ENCODE assay signal across 10 cellular contexts in the genomic region with DNA sequence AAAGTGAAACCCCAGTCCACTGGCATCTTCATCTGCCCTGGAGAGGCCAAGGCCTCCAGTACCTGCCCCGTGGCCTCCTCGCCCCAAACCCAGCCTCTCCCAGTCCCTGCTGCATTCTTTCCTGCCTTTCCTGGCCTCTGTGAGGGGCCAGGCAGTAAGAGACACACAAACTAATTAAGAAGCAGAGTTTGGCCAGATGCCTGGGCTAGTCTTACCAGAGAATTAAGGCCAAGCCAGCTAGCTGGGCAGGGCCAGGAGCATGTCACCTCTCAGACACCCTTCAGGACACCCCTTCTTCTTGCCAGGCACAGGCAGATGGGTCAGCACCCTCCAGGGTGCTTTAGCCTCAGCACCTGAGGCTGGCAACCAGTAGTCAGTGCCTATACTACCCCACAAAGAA. TPM values are rescaled to one million over a fixed set of nuclear protein-coding genes. Genes with fewer than 3 reads are reported as not detected.
DNase-seq lines count a peak whose midpoint lies in the region; ATAC-seq and TF ChIP-seq lines count a peak whose summit lies in the region.
"Had no signal": no experiment of that assay in that cellular context is flagged by ENCODE, and none has a peak within 500 bp of the region (broad histone marks: within the 10 kb centered on the region; RNA-seq: fewer than 3 reads in every experiment).

No MANE protein-coding gene starts in this region.

- peaks cover 27% of the 10 kb centered on the region for H3K4me1 Mint-ChIP-seq in activated naive CD8-positive, alpha-beta T cell treated with anti-CD3 and anti-CD28 coated beads for 36 hours
- H3K4me1 Mint-ChIP-seq in naive B cell: peaks cover 36 to 41% (median 40%) of the 10 kb centered on the region in 3 donors

- H3K27me3 Mint-ChIP-seq in activated naive CD8-positive, alpha-beta T cell treated with anti-CD3 and anti-CD28 coated beads for 36 hours: peaks cover 51% of the 10 kb centered on the region
- H3K27me3 Mint-ChIP-seq in naive B cell: peaks cover 9 to 59% (median 33%) of the 10 kb centered on the region in 3 donors

- 100% methylated on average over 2 of the region's 2 CpGs for WGBS in right lobe of liver (ENCODE audit: insufficient coverage, low coverage, low lambda C conversion rate, missing lambda C conversion rate)

- TF ChIP-seq POLR2A in right lobe of liver (IDR thresholded peaks at IDR 0.05): no peak

- H3K27ac Mint-ChIP-seq in activated naive CD8-positive, alpha-beta T cell treated with anti-CD3 and anti-CD28 coated beads for 36 hours: no peak overlapping the region
- peak overlapping the region in 3 of 6 donors; percentile 66 to 91 (median 68) for H3K27ac Mint-ChIP-seq in naive B cell

- ATAC-seq in naive B cell (ENCODE audit: low read depth in 2 of 2) (no peak), GM21825 (IDR thresholded peaks at IDR 0.05; ENCODE audit: unreplicated experiment) (no peak), upper lobe of right lung (no peak), right lobe of liver (no peak)

- H3K27ac ChIP-seq in BLaER1: no peak overlapping the region
- H3K27ac ChIP-seq in upper lobe of right lung: no peak overlapping the region
- H3K27ac ChIP-seq in right lobe of liver: no peak overlapping the region

- no peaks in the 10 kb centered on the region for H3K36me3 ChIP-seq in BLaER1
- H3K36me3 ChIP-seq in upper lobe of right lung: no peaks in the 10 kb centered on the region
- no peaks in the 10 kb centered on the region for H3K36me3 ChIP-seq in right lobe of liver

- peaks cover 32% of the 10 kb centered on the region for H3K4me1 ChIP-seq in BLaER1
- H3K4me1 ChIP-seq in upper lobe of right lung: peaks cover 25% of the 10 kb centered on the region
- H3K4me1 ChIP-seq in right lobe of liver: peaks cover 0 to 15% (median 4%) of the 10 kb centered on the region in 4 donors

- H3K4me3 ChIP-seq in BLaER1 (peak overlapping the region; percentile 85), upper lobe of right lung (no peak overlapping the region), right lobe of liver (no peak overlapping the region)

- H3K9me3 ChIP-seq in BLaER1 (no peaks in the 10 kb centered on the region), upper lobe of right lung (no peaks in the 10 kb centered on the region), right lobe of liver (no peaks in the 10 kb centered on the region)

- DNase-seq in EL (peak; percentile 20), naive B cell (no peak), upper lobe of right lung (no peak), right lobe of liver (no peak)
- no peak for DNase-seq in activated naive CD8-positive, alpha-beta T cell treated with anti-CD3 and anti-CD28 coated beads for 36 hours
- no peak for DNase-seq in stimulated activated CD4-positive, alpha-beta T cell treated with anti-CD3 and anti-CD28 coated beads, Interleukin-4, amount 100 ng/mL, for 1 hour
- DNase-seq: NCI-H2029 treated with DMSO at 0.1 percent for 48 hours; stimulated activated CD4-positive, alpha-beta T cell treated with anti-CD3 and anti-CD28 coated beads, Interleukin-1b, Interleukin-23, amount 100 ng/mL, for 48 hours had no signal

- intact Hi-C loops in upper lobe of right lung (cut with DNase I): no loop called here
- intact Hi-C loops in right lobe of liver (cut with DNase I): loop anchor here (10.0 kb wide), 2 partner anchors 210 to 370 kb away; no protein-coding TSS in a partner anchor

- TF ChIP-seq CTCF in upper lobe of right lung (IDR thresholded peaks at IDR 0.05): no peak
- no peak for TF ChIP-seq CTCF in right lobe of liver (IDR thresholded peaks at IDR 0.05)

- H3K27me3 ChIP-seq in BLaER1 (peaks cover 65% of the 10 kb centered on the region), upper lobe of right lung (peaks cover 40% of the 10 kb centered on the region), right lobe of liver (peaks cover 0 to 13% of the 10 kb centered on the region in 2 donors)

- H3K9ac ChIP-seq in BLaER1: no peak overlapping the region

- peaks cover 45% of the 10 kb centered on the region for H4K20me1 ChIP-seq in BLaER1

- H3K36me3 Mint-ChIP-seq in activated naive CD8-positive, alpha-beta T cell treated with anti-CD3 and anti-CD28 coated beads for 36 hours: no peaks in the 10 kb centered on the region
- peaks cover 0 to 17% of the 10 kb centered on the region in 2 donors for H3K36me3 Mint-ChIP-seq in naive B cell

- peak overlapping the region; percentile 100 for H3K4me2 ChIP-seq in BLaER1

- no peaks in the 10 kb centered on the region for H3K9me3 Mint-ChIP-seq in activated naive CD8-positive, alpha-beta T cell treated with anti-CD3 and anti-CD28 coated beads for 36 hours
- H3K9me3 Mint-ChIP-seq in naive B cell: peaks cover 0 to 3% (median 0%) of the 10 kb centered on the region in 7 donors

- peak overlapping the region; percentile 80 for H3K4me3 Mint-ChIP-seq in activated naive CD8-positive, alpha-beta T cell treated with anti-CD3 and anti-CD28 coated beads for 36 hours
- H3K4me3 Mint-ChIP-seq in naive B cell: peak overlapping the region; percentile 77 to 98 (median 88)

RNA-seq across cellular contexts. Expression of a gene that starts 2.4 kb away (rescaled TPM):
- total RNA-seq in activated naive CD8-positive, alpha-beta T cell treated with anti-CD3 and anti-CD28 coated beads for 36 hours: 1 to 10 TPM in 1 of 2 experiments, under 1 TPM in 1; 0.89 to 1.2 TPM
- 1 to 10 TPM in 3 of 6 donors, under 1 TPM in 3; 0.15 to 1.9 (median 1.1) TPM for polyA plus RNA-seq in naive B cell (ENCODE audit: low read depth in 6 of 6)
- total RNA-seq in upper lobe of right lung (10.7 TPM), right lobe of liver (1 to 10 TPM in 1 of 6 experiments, under 1 TPM in 5; 0.22 to 1.3 (median 0.59) TPM)
